Comparison of ENCODE assay signal across 8 cellular contexts in genomic region chr1:226308723-226309397, GRCh38. TPM values are rescaled to one million over a fixed set of nuclear protein-coding genes. Genes with fewer than 3 reads are reported as not detected.
A peak's percentile ranks its signal among the peaks of the same experiment; 100 is the strongest.
DNase-seq lines count a peak whose midpoint lies in the region; ATAC-seq and TF ChIP-seq lines count a peak whose summit lies in the region.

TSS of gene LIN9 (minus strand) at chr1:226309164. CDS start at chr1:226309139, 25 bp downstream.

- peak within 1 kb of the TSS; percentile 89 to 99 (median 93) for H3K4me3 ChIP-seq in right lobe of liver

- intact Hi-C loops in right lobe of liver (cut with DNase I), result no loop called here

- H3K27ac ChIP-seq in C4-2B (peak within 1 kb of the TSS; percentile 94), right lobe of liver (peak within 1 kb of the TSS; percentile 36 to 56 (median 37))

- H3K27me3 ChIP-seq in right lobe of liver, result no peaks in the 10 kb centered on the region

- TF ChIP-seq CTCF in C4-2B (conservative IDR thresholded peaks at IDR 0.05) (no peak), right lobe of liver (IDR thresholded peaks at IDR 0.05) (no peak)

- no peaks in the 10 kb centered on the region for H3K36me3 ChIP-seq in right lobe of liver

- ATAC-seq in GM19351 (IDR thresholded peaks at IDR 0.05; ENCODE audit: unreplicated experiment) (peak; percentile 69), HG03520 (IDR thresholded peaks at IDR 0.05; ENCODE audit: unreplicated experiment) (peak; percentile 72), right lobe of liver (peak; percentile 95 to 96 (median 96))

- no peaks in the 10 kb centered on the region for H3K9me3 ChIP-seq in right lobe of liver

- no peak for TF ChIP-seq POLR2A in right lobe of liver (IDR thresholded peaks at IDR 0.05)

- peak; percentile 98 for DNase-seq in NCI-H69 (lab: John Stamatoyannopoulos, UW)
- peak; percentile 92 for DNase-seq in activated CD4-positive, alpha-beta T cell treated with anti-CD3 and anti-CD28 coated beads, Interleukin-2, amount 50 U/mL, for 1 hour
- peak; percentile 71 to 93 for DNase-seq in dermis microvascular lymphatic vessel endothelial cell (ENCODE audit: low read depth in 2 of 2)
- DNase-seq in right lobe of liver, result peak; percentile 92
- peak; percentile 96 for DNase-seq in stimulated activated CD4-positive, alpha-beta T cell treated with anti-CD3 and anti-CD28 coated beads, Interleukin-4, amount 100 ng/mL, for 1 hour

- H3K4me1 ChIP-seq in right lobe of liver, result peaks cover 0 to 5% (median 0%) of the 10 kb centered on the region in 4 donors

- 0% methylated on average over 8 of the region's 77 CpGs for WGBS in right lobe of liver (ENCODE audit: insufficient coverage, low coverage, low lambda C conversion rate, missing lambda C conversion rate)

RNA-seq across cellular contexts. Expression of gene LIN9, which starts in this region (rescaled TPM):
- 4.3 and 5.6 TPM in 2 replicates for total RNA-seq in dermis microvascular lymphatic vessel endothelial cell
- total RNA-seq in right lobe of liver, result 1 to 10 TPM in 2 of 6 experiments, under 1 TPM in 4; 0.46 to 1.5 (median 0.91) TPM

Comparison
In these comparisons a context has a peak if more than half of its experiments do, and no peak if none do; other contexts are left out.
1. Peak in every context shown above with its lines: DNase-seq, ATAC-seq, H3K4me3 ChIP-seq and H3K27ac ChIP-seq.